ENCODE assay signal across 34 cellular contexts in the genomic region with DNA sequence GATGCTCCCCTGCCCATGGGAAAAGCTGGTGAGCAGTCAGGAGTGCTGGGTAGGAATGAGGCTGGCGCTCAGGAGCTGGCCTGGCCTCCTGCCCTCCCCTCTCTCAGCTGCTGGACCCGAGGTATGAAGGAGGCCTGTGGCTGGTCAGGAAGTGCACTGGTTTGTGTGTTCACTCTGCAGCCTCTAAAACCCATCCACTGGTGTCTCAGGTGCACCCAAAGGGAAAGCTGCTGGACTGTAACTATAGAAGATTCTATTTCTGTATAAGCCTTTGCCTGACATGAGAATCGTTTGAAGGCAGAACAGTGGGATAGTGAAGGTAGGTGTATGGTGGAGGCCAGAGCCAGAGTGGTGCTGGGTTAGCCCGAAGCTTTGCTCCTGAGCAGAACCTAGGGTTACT. TPM values are rescaled to one million over a fixed set of nuclear protein-coding genes. Genes with fewer than 3 reads are reported as not detected.
"Had no signal": no experiment of that assay in that cellular context is flagged by ENCODE, and none has a peak within 500 bp of the region (broad histone marks: within the 10 kb centered on the region; RNA-seq: fewer than 3 reads in every experiment).

No MANE protein-coding gene starts in this region.

- H3K4me3 Mint-ChIP-seq: activated CD4-positive, alpha-beta memory T cell treated with anti-CD3 and anti-CD28 coated beads for 36 hours; activated CD4-positive, alpha-beta T cell treated with anti-CD3 and anti-CD28 coated beads for 36 hours; activated CD4-positive, alpha-beta T cell treated with anti-CD3 and anti-CD28 coated beads, Interleukin-2, amount 10 ng/mL, durations not matched to agents 24 days and 14 days; activated CD8-positive, alpha-beta memory T cell treated with anti-CD3 and anti-CD28 coated beads, Interleukin-2, amount 10 ng/mL, durations not matched to agents 7 days and 5 days; activated CD8-positive, alpha-beta T cell treated with anti-CD3 and anti-CD28 coated beads, Interleukin-2, amount 10 ng/mL, durations not matched to agents 7 days and 5 days; activated naive CD4-positive, alpha-beta T cell treated with anti-CD3 and anti-CD28 coated beads, Interleukin-2, amount 10 ng/mL, durations not matched to agents 7 days and 5 days; activated naive CD8-positive, alpha-beta T cell treated with anti-CD3 and anti-CD28 coated beads, Interleukin-2, amount 10 ng/mL, durations not matched to agents 7 days and 5 days; activated T-helper 1 cell treated with anti-CD3 and anti-CD28 coated beads, Interleukin-12 subunit alpha, Interleukin-12 subunit beta, Interleukin-2, Interleukin-4 antibody, amounts not matched to agents 30 ng/mL and 10 ng/mL and 1 ng/mL, durations not matched to agents 14 hours and 24 hours and 36 hours had no signal

- H3K9me3 Mint-ChIP-seq: activated CD4-positive, alpha-beta memory T cell treated with anti-CD3 and anti-CD28 coated beads for 36 hours; activated CD4-positive, alpha-beta T cell treated with anti-CD3 and anti-CD28 coated beads, Interleukin-2, amount 10 ng/mL, durations not matched to agents 24 days and 14 days; activated naive CD4-positive, alpha-beta T cell treated with anti-CD3 and anti-CD28 coated beads, Interleukin-2, amount 10 ng/mL, durations not matched to agents 7 days and 5 days; activated naive CD4-positive, alpha-beta T cell treated with anti-CD3 and anti-CD28 coated beads, Interleukin-2, amount 50 U/mL, for 72 hours; activated naive CD8-positive, alpha-beta T cell treated with anti-CD3 and anti-CD28 coated beads, Interleukin-2, amount 10 ng/mL, durations not matched to agents 7 days and 5 days; activated T-helper 1 cell treated with anti-CD3 and anti-CD28 coated beads, Interleukin-12 subunit alpha, Interleukin-12 subunit beta, Interleukin-2, Interleukin-4 antibody, amounts not matched to agents 30 ng/mL and 10 ng/mL and 1 ng/mL, durations not matched to agents 14 hours and 24 hours and 36 hours had no signal

- H3K27ac ChIP-seq: brain microvascular endothelial cell, epithelial cell of prostate, esophagus squamous epithelium, gastroesophageal sphincter had no signal

- H3K27ac Mint-ChIP-seq: activated CD4-positive, alpha-beta memory T cell treated with anti-CD3 and anti-CD28 coated beads for 36 hours; activated CD4-positive, alpha-beta T cell treated with anti-CD3 and anti-CD28 coated beads for 36 hours; activated CD4-positive, alpha-beta T cell treated with anti-CD3 and anti-CD28 coated beads, Interleukin-2, amount 10 ng/mL, durations not matched to agents 24 days and 14 days; activated CD8-positive, alpha-beta T cell treated with anti-CD3 and anti-CD28 coated beads, Interleukin-2, amount 10 ng/mL, durations not matched to agents 7 days and 5 days; activated naive CD4-positive, alpha-beta T cell treated with anti-CD3 and anti-CD28 coated beads, Interleukin-2, amount 10 ng/mL, durations not matched to agents 7 days and 5 days; activated naive CD8-positive, alpha-beta T cell treated with anti-CD3 and anti-CD28 coated beads, Interleukin-2, amount 10 ng/mL, durations not matched to agents 7 days and 5 days; activated T-helper 1 cell treated with anti-CD3 and anti-CD28 coated beads, Interleukin-12 subunit alpha, Interleukin-12 subunit beta, Interleukin-2, Interleukin-4 antibody, amounts not matched to agents 30 ng/mL and 10 ng/mL and 1 ng/mL, durations not matched to agents 14 hours and 24 hours and 36 hours had no signal

- H3K4me3 ChIP-seq: esophagus squamous epithelium, gastroesophageal sphincter had no signal

- ATAC-seq: activated CD4-positive, alpha-beta T cell treated with anti-CD3 and anti-CD28 coated beads for 36 hours; activated CD8-positive, alpha-beta memory T cell treated with anti-CD3 and anti-CD28 coated beads, Interleukin-2, amount 10 ng/mL, durations not matched to agents 7 days and 5 days; activated CD8-positive, alpha-beta T cell treated with anti-CD3 and anti-CD28 coated beads, Interleukin-2, amount 10 ng/mL, durations not matched to agents 7 days and 5 days; activated naive CD4-positive, alpha-beta T cell treated with anti-CD3 and anti-CD28 coated beads, Interleukin-2, amount 50 U/mL, for 72 hours; gastroesophageal sphincter had no signal

- H3K4me1 ChIP-seq: esophagus squamous epithelium, gastroesophageal sphincter had no signal

- H3K27me3 ChIP-seq: brain microvascular endothelial cell, esophagus squamous epithelium had no signal

- H3K4me1 Mint-ChIP-seq: activated CD4-positive, alpha-beta T cell treated with anti-CD3 and anti-CD28 coated beads for 36 hours; activated CD4-positive, alpha-beta T cell treated with anti-CD3 and anti-CD28 coated beads, Interleukin-2, amount 10 ng/mL, durations not matched to agents 24 days and 14 days; activated CD8-positive, alpha-beta memory T cell treated with anti-CD3 and anti-CD28 coated beads, Interleukin-2, amount 10 ng/mL, durations not matched to agents 7 days and 5 days; activated naive CD4-positive, alpha-beta T cell treated with anti-CD3 and anti-CD28 coated beads, Interleukin-2, amount 10 ng/mL, durations not matched to agents 7 days and 5 days; activated naive CD8-positive, alpha-beta T cell treated with anti-CD3 and anti-CD28 coated beads, Interleukin-2, amount 10 ng/mL, durations not matched to agents 7 days and 5 days had no signal

- DNase-seq: activated CD4-positive, alpha-beta memory T cell treated with anti-CD3 and anti-CD28 coated beads for 36 hours; activated CD4-positive, alpha-beta T cell treated with anti-CD3 and anti-CD28 coated beads for 36 hours; activated CD4-positive, alpha-beta T cell treated with anti-CD3 and anti-CD28 coated beads, Interleukin-2, amount 10 ng/mL, durations not matched to agents 24 days and 14 days; activated CD4-positive, CD25-positive, alpha-beta regulatory T cell; activated CD4-positive, CD25-positive, alpha-beta regulatory T cell treated with anti-CD3 and anti-CD28 coated beads, Interleukin-2, amount 50 U/mL, for 72 hours; activated CD8-positive, alpha-beta memory T cell treated with anti-CD3 and anti-CD28 coated beads, Interleukin-2, amount 10 ng/mL, durations not matched to agents 7 days and 5 days; activated CD8-positive, alpha-beta memory T cell treated with anti-CD3 and anti-CD28 coated beads, Interleukin-2, amount 50 U/mL, for 4 hours; activated CD8-positive, alpha-beta T cell treated with anti-CD3 and anti-CD28 coated beads, Interleukin-2, amount 10 ng/mL, durations not matched to agents 7 days and 5 days; activated gamma-delta T cell; activated naive CD4-positive, alpha-beta T cell; activated naive CD4-positive, alpha-beta T cell treated with anti-CD3 and anti-CD28 coated beads, Interleukin-2, amount 10 ng/mL, durations not matched to agents 7 days and 5 days; activated naive CD8-positive, alpha-beta T cell treated with anti-CD3 and anti-CD28 coated beads, Interleukin-2, amount 10 ng/mL, durations not matched to agents 7 days and 5 days; activated T-cell treated with anti-CD3 and anti-CD28 coated beads, Interleukin-2, amount 50 U/mL, for 1 hour; activated T-cell treated with anti-CD3 and anti-CD28 coated beads, Interleukin-2, amount 50 U/mL, for 48 hours; anterior cingulate cortex; brain microvascular endothelial cell; effector CD8-positive, alpha-beta T cell; esophagus squamous epithelium; foreskin melanocyte; head of caudate nucleus; T-helper 1 cell; T-helper 2 cell had no signal

- H3K9me3 ChIP-seq: esophagus squamous epithelium, gastroesophageal sphincter had no signal

RNA-seq across cellular contexts. Expression of a gene that starts 5.7 kb away (rescaled TPM):
- total RNA-seq: activated CD4-positive, alpha-beta memory T cell treated with anti-CD3 and anti-CD28 coated beads for 36 hours; activated CD4-positive, alpha-beta T cell treated with anti-CD3 and anti-CD28 coated beads, Interleukin-2, amount 10 ng/mL, durations not matched to agents 24 days and 14 days; activated CD8-positive, alpha-beta memory T cell treated with anti-CD3 and anti-CD28 coated beads, Interleukin-2, amount 10 ng/mL, durations not matched to agents 7 days and 5 days; activated CD8-positive, alpha-beta T cell treated with anti-CD3 and anti-CD28 coated beads, Interleukin-2, amount 10 ng/mL, durations not matched to agents 7 days and 5 days; activated T-helper 1 cell treated with anti-CD3 and anti-CD28 coated beads, Interleukin-12 subunit alpha, Interleukin-12 subunit beta, Interleukin-2, Interleukin-4 antibody, amounts not matched to agents 30 ng/mL and 10 ng/mL and 1 ng/mL, durations not matched to agents 14 hours and 24 hours and 36 hours; bronchial epithelial cell; cardiac septum; chondrocyte; dermis microvascular lymphatic vessel endothelial cell; endothelial cell of umbilical vein; esophagus squamous epithelium; fibroblast of villous mesenchyme; glomerular endothelial cell had no signal
- polyA plus RNA-seq: endothelial cell of umbilical vein, fibroblast of lung had no signal
